In genomic region chr19:13847033-13847899, GRCh38 we compare ENCODE assay signal across 8 cellular contexts. TPM values are rescaled to one million over a fixed set of nuclear protein-coding genes. Genes with fewer than 3 reads are reported as not detected.
DNase-seq lines count a peak whose midpoint lies in the region; ATAC-seq and FAIRE-seq lines count a peak whose summit lies in the region.

No MANE protein-coding gene starts in this region.

- H3K27ac ChIP-seq in substantia nigra (ENCODE audit: low read depth, low read length, poor library complexity, severe bottlenecking) = peak overlapping the region; percentile 94

- FAIRE-seq in frontal cortex (lab: Jason Lieb, UNC) = no peak

- DNase-seq in DMS 273 treated with DMSO at 0.1 percent for 48 hours (lab: John Stamatoyannopoulos, UW) = peak; percentile 67
- DNase-seq in Kasumi-1 (lab: John Stamatoyannopoulos, UW) = peak; percentile 72 to 83
- DNase-seq in SHP77 treated with DMSO at 0.1 percent for 48 hours (lab: John Stamatoyannopoulos, UW) = peak; percentile 85
- DNase-seq in activated naive CD4-positive, alpha-beta T cell (lab: John Stamatoyannopoulos, UW) = peak; percentile 63 to 87 (median 78)
- DNase-seq in frontal cortex (ENCODE audit: low spot score in 2 of 2) = peak; percentile 80 to 83
- peak in 52 of 56 donors; percentile 34 to 97 (median 68) for DNase-seq in nucleus accumbens (lab: John Stamatoyannopoulos, UW)
- DNase-seq in substantia nigra (lab: John Stamatoyannopoulos, UW) = peak in 48 of 49 donors; percentile 38 to 92 (median 70)

- ATAC-seq in GM21717 (IDR thresholded peaks at IDR 0.05; ENCODE audit: unreplicated experiment) = peak; percentile 40

RNA-seq across cellular contexts. Expression of gene NANOS3, which starts 29.7 kb away (rescaled TPM):
- 3.7 TPM for total RNA-seq in frontal cortex

RNA-seq across cellular contexts. Expression of gene ZSWIM4, which starts 52.0 kb away (rescaled TPM):
- total RNA-seq in frontal cortex = 6.9 TPM

RNA-seq across cellular contexts. Expression of gene BRME1, which starts 58.7 kb away (rescaled TPM):
- 13.0 TPM for total RNA-seq in frontal cortex

RNA-seq across cellular contexts. Expression of gene CC2D1A, which starts 58.7 kb away (rescaled TPM):
- 10.2 TPM for total RNA-seq in frontal cortex

Comparison
In these comparisons a context has a peak if more than half of its experiments do, and no peak if none do; other contexts are left out.
1. Peak in every context shown above with its lines: DNase-seq, ATAC-seq and H3K27ac ChIP-seq.